1 cellular context compared by ENCODE assay signal in the genomic region with DNA sequence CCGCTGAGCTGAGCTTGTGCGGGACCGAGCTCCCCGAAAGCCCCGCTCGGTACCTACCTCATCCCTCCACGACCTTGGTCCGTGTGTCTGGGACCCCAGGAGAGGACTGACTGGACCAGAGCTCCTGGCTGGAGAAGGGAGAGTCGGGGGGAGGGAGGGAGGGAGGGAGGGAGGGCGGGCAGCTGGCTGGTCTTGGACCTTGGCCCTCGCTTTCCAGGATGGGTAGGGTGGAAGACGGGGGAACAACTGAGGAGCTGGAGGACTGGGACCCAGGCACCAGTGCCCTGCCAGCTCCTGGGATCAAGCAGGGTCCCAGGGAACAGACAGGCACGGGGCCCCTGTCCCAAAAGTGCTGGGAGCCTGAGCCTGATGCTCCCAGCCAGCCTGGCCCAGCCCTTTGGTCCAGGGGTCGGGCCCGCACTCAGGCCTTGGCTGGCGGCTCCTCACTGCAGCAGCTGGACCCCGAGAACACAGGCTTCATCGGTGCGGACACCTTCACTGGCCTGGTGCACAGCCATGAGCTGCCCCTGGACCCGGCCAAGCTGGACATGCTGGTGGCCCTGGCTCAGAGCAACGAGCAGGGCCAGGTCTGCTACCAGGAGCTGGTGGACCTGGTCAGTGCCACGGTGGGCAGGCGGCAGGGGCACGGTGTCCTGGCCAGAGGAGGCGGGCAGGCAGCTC.
TF ChIP-seq lines count a peak whose summit lies in the region.

No MANE protein-coding gene starts in this region.

TF ChIP-seq in HepG2, 621 proteins besides CTCF, POLR2A, EP300 and RAD21 (continued from another document and continues in another):
- TF ChIP-seq, protein P1, sequence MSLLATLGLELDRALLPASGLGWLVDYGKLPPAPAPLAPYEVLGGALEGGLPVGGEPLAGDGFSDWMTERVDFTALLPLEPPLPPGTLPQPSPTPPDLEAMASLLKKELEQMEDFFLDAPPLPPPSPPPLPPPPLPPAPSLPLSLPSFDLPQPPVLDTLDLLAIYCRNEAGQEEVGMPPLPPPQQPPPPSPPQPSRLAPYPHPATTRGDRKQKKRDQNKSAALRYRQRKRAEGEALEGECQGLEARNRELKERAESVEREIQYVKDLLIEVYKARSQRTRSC (CRISPR knock-in tag; IDR thresholded peaks at IDR 0.05; ENCODE audit: low read depth) = no peak
- TF ChIP-seq, protein P2, sequence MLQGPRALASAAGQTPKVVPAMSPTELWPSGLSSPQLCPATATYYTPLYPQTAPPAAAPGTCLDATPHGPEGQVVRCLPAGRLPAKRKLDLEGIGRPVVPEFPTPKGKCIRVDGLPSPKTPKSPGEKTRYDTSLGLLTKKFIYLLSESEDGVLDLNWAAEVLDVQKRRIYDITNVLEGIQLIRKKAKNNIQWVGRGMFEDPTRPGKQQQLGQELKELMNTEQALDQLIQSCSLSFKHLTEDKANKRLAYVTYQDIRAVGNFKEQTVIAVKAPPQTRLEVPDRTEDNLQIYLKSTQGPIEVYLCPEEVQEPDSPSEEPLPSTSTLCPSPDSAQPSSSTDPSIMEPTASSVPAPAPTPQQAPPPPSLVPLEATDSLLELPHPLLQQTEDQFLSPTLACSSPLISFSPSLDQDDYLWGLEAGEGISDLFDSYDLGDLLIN (CRISPR knock-in tag; IDR thresholded peaks at IDR 0.05; ENCODE audit: borderline replicate concordance) = no peak
- TF ChIP-seq ZNF605 (CRISPR knock-in tag; IDR thresholded peaks at IDR 0.05) (no peak), MED1 (CRISPR knock-in tag; IDR thresholded peaks at IDR 0.05) (no peak), NCOA1 (CRISPR knock-in tag; IDR thresholded peaks at IDR 0.05) (no peak), EED (CRISPR knock-in tag; IDR thresholded peaks at IDR 0.05) (no peak), ZNF546 (CRISPR knock-in tag; conservative IDR thresholded peaks at IDR 0.05) (no peak), EHMT2 (IDR thresholded peaks at IDR 0.05; ENCODE audit: borderline replicate concordance, low read depth, low read length) (no peak), ZNF746 (CRISPR knock-in tag; IDR thresholded peaks at IDR 0.05) (peak; percentile 85), ZNF777 (CRISPR knock-in tag; IDR thresholded peaks at IDR 0.05) (no peak), ZNF205 (CRISPR knock-in tag; IDR thresholded peaks at IDR 0.05) (no peak), PHF20 (CRISPR knock-in tag; IDR thresholded peaks at IDR 0.05) (no peak), FOSL2 (CRISPR knock-in tag; IDR thresholded peaks at IDR 0.05) (no peak), ZNF543 (CRISPR knock-in tag; IDR thresholded peaks at IDR 0.05) (no peak), HNF4G (IDR thresholded peaks at IDR 0.05; ENCODE audit: borderline replicate concordance, low read depth, low read length) (no peak), HNF4G (CRISPR knock-in tag; IDR thresholded peaks at IDR 0.05; ENCODE audit: borderline replicate concordance, low read depth) (no peak), ZNF780A (CRISPR knock-in tag; IDR thresholded peaks at IDR 0.05) (no peak), CREM (IDR thresholded peaks at IDR 0.05) (no peak), CREM (CRISPR knock-in tag; IDR thresholded peaks at IDR 0.05) (no peak), ZSCAN21 (CRISPR knock-in tag; IDR thresholded peaks at IDR 0.05; ENCODE audit: borderline replicate concordance) (no peak), NRL (CRISPR knock-in tag; IDR thresholded peaks at IDR 0.05; ENCODE audit: borderline replicate concordance) (0 out of 2 replicates have a peak, but pooled peaks have one; percentile 31), KDM4B (CRISPR knock-in tag; IDR thresholded peaks at IDR 0.05) (no peak), MBD4 (IDR thresholded peaks at IDR 0.05; ENCODE audit: borderline replicate concordance, low read length) (no peak), NR2F6 (IDR thresholded peaks at IDR 0.05) (no peak), NR2F6 (CRISPR knock-in tag; IDR thresholded peaks at IDR 0.05) (no peak), ISX (CRISPR knock-in tag; conservative IDR thresholded peaks at IDR 0.05) (no peak), SOX6 (IDR thresholded peaks at IDR 0.05) (no peak), SOX6 (CRISPR knock-in tag; IDR thresholded peaks at IDR 0.05) (no peak), MTF2 (CRISPR knock-in tag; IDR thresholded peaks at IDR 0.05; ENCODE audit: borderline replicate concordance) (no peak), ZNF879 (CRISPR knock-in tag; IDR thresholded peaks at IDR 0.05) (no peak), ZNF598 (CRISPR knock-in tag; IDR thresholded peaks at IDR 0.05; ENCODE audit: borderline replicate concordance) (no peak), ZNF773 (CRISPR knock-in tag; IDR thresholded peaks at IDR 0.05; ENCODE audit: borderline replicate concordance) (no peak)
- TF ChIP-seq, protein P3, sequence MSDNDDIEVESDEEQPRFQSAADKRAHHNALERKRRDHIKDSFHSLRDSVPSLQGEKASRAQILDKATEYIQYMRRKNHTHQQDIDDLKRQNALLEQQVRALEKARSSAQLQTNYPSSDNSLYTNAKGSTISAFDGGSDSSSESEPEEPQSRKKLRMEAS (IDR thresholded peaks at IDR 0.05) = no peak
- TF ChIP-seq, protein P4, sequence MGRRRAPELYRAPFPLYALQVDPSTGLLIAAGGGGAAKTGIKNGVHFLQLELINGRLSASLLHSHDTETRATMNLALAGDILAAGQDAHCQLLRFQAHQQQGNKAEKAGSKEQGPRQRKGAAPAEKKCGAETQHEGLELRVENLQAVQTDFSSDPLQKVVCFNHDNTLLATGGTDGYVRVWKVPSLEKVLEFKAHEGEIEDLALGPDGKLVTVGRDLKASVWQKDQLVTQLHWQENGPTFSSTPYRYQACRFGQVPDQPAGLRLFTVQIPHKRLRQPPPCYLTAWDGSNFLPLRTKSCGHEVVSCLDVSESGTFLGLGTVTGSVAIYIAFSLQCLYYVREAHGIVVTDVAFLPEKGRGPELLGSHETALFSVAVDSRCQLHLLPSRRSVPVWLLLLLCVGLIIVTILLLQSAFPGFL (CRISPR knock-in tag; IDR thresholded peaks at IDR 0.05) = no peak
- TF ChIP-seq, protein P5, sequence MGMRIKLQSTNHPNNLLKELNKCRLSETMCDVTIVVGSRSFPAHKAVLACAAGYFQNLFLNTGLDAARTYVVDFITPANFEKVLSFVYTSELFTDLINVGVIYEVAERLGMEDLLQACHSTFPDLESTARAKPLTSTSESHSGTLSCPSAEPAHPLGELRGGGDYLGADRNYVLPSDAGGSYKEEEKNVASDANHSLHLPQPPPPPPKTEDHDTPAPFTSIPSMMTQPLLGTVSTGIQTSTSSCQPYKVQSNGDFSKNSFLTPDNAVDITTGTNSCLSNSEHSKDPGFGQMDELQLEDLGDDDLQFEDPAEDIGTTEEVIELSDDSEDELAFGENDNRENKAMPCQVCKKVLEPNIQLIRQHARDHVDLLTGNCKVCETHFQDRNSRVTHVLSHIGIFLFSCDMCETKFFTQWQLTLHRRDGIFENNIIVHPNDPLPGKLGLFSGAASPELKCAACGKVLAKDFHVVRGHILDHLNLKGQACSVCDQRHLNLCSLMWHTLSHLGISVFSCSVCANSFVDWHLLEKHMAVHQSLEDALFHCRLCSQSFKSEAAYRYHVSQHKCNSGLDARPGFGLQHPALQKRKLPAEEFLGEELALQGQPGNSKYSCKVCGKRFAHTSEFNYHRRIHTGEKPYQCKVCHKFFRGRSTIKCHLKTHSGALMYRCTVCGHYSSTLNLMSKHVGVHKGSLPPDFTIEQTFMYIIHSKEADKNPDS (CRISPR knock-in tag; IDR thresholded peaks at IDR 0.05) = no peak
- TF ChIP-seq, protein P6, sequence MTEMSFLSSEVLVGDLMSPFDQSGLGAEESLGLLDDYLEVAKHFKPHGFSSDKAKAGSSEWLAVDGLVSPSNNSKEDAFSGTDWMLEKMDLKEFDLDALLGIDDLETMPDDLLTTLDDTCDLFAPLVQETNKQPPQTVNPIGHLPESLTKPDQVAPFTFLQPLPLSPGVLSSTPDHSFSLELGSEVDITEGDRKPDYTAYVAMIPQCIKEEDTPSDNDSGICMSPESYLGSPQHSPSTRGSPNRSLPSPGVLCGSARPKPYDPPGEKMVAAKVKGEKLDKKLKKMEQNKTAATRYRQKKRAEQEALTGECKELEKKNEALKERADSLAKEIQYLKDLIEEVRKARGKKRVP (CRISPR knock-in tag; IDR thresholded peaks at IDR 0.05) = no peak
- TF ChIP-seq, protein P7, sequence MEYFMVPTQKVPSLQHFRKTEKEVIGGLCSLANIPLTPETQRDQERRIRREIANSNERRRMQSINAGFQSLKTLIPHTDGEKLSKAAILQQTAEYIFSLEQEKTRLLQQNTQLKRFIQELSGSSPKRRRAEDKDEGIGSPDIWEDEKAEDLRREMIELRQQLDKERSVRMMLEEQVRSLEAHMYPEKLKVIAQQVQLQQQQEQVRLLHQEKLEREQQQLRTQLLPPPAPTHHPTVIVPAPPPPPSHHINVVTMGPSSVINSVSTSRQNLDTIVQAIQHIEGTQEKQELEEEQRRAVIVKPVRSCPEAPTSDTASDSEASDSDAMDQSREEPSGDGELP (IDR thresholded peaks at IDR 0.05; ENCODE audit: borderline replicate concordance, low read depth) = peak; percentile 53; the same call in 1 of the 2 replicates
- TF ChIP-seq, protein P8, sequence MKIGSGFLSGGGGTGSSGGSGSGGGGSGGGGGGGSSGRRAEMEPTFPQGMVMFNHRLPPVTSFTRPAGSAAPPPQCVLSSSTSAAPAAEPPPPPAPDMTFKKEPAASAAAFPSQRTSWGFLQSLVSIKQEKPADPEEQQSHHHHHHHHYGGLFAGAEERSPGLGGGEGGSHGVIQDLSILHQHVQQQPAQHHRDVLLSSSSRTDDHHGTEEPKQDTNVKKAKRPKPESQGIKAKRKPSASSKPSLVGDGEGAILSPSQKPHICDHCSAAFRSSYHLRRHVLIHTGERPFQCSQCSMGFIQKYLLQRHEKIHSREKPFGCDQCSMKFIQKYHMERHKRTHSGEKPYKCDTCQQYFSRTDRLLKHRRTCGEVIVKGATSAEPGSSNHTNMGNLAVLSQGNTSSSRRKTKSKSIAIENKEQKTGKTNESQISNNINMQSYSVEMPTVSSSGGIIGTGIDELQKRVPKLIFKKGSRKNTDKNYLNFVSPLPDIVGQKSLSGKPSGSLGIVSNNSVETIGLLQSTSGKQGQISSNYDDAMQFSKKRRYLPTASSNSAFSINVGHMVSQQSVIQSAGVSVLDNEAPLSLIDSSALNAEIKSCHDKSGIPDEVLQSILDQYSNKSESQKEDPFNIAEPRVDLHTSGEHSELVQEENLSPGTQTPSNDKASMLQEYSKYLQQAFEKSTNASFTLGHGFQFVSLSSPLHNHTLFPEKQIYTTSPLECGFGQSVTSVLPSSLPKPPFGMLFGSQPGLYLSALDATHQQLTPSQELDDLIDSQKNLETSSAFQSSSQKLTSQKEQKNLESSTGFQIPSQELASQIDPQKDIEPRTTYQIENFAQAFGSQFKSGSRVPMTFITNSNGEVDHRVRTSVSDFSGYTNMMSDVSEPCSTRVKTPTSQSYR (CRISPR knock-in tag; IDR thresholded peaks at IDR 0.05; ENCODE audit: borderline replicate concordance) = no peak
- TF ChIP-seq, protein P9, sequence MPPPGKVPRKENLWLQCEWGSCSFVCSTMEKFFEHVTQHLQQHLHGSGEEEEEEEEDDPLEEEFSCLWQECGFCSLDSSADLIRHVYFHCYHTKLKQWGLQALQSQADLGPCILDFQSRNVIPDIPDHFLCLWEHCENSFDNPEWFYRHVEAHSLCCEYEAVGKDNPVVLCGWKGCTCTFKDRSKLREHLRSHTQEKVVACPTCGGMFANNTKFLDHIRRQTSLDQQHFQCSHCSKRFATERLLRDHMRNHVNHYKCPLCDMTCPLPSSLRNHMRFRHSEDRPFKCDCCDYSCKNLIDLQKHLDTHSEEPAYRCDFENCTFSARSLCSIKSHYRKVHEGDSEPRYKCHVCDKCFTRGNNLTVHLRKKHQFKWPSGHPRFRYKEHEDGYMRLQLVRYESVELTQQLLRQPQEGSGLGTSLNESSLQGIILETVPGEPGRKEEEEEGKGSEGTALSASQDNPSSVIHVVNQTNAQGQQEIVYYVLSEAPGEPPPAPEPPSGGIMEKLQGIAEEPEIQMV (CRISPR knock-in tag; IDR thresholded peaks at IDR 0.05; ENCODE audit: low read depth) = no peak
- TF ChIP-seq, protein P10, sequence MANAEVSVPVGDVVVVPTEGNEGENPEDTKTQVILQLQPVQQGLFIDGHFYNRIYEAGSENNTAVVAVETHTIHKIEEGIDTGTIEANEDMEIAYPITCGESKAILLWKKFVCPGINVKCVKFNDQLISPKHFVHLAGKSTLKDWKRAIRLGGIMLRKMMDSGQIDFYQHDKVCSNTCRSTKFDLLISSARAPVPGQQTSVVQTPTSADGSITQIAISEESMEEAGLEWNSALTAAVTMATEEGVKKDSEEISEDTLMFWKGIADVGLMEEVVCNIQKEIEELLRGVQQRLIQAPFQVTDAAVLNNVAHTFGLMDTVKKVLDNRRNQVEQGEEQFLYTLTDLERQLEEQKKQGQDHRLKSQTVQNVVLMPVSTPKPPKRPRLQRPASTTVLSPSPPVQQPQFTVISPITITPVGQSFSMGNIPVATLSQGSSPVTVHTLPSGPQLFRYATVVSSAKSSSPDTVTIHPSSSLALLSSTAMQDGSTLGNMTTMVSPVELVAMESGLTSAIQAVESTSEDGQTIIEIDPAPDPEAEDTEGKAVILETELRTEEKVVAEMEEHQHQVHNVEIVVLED (CRISPR knock-in tag; IDR thresholded peaks at IDR 0.05; ENCODE audit: borderline replicate concordance) = no peak
- TF ChIP-seq, protein P11, sequence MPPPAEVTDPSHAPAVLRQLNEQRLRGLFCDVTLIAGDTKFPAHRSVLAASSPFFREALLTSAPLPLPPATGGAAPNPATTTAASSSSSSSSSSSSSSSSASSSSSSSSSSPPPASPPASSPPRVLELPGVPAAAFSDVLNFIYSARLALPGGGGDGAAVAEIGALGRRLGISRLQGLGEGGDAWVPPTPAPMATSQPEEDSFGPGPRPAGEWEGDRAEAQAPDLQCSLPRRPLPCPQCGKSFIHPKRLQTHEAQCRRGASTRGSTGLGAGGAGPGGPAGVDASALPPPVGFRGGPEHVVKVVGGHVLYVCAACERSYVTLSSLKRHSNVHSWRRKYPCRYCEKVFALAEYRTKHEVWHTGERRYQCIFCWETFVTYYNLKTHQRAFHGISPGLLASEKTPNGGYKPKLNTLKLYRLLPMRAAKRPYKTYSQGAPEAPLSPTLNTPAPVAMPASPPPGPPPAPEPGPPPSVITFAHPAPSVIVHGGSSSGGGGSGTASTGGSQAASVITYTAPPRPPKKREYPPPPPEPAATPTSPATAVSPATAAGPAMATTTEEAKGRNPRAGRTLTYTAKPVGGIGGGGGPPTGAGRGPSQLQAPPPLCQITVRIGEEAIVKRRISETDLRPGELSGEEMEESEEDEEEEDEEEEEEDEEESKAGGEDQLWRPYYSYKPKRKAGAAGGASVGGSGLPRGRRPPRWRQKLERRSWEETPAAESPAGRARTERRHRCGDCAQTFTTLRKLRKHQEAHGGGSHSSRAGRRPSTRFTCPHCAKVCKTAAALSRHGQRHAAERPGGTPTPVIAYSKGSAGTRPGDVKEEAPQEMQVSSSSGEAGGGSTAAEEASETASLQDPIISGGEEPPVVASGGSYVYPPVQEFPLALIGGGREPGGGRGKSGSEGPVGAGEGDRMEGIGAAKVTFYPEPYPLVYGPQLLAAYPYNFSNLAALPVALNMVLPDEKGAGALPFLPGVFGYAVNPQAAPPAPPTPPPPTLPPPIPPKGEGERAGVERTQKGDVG (CRISPR knock-in tag; IDR thresholded peaks at IDR 0.05; ENCODE audit: borderline replicate concordance) = no peak
